ENCODE assay signal across 7 cellular contexts in the genomic region with DNA sequence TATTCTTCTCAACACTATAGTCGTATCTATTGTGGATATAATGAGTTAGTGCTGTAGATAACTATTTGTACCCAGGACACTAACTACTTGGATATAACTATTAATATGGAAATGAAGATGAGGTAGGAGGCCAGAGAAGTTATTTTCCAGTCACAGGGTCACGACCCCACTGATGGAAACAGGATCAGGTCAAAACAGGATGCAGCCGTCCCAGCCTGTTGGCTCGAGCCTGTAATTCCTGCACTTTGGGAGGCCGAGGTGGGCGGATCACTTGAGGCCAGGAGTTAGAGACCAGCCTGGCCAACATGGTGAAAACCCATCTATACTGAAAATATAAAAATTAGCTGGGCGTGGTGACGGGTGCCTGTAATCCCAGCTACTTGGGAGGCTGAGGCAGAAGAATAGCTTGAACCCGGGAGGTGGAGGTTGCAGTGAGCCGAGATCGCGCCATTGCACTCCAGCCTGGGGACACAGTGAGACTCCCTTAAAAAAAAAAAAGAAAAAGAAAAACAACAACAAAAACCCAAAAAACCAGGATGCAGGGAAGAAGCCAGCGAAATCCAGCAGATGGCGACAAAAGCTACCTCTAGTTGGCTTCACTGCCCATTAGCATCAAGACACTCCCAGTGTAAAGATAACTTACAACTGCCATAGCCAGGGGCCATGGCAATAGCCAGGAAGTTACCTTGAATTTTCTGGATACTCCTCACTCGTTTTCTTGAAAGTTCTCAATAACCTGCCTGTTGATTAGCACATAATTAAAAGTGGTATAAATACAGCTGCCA. TPM values are rescaled to one million over a fixed set of nuclear protein-coding genes. Genes with fewer than 3 reads are reported as not detected.
A peak's percentile ranks its signal among the peaks of the same experiment; 100 is the strongest.
DNase-seq lines count a peak whose midpoint lies in the region; ATAC-seq and TF ChIP-seq lines count a peak whose summit lies in the region.

No MANE protein-coding gene starts in this region.

- CTCF ChIA-PET in Panc1 (lab: Charles Lee): interaction anchor here (0.6 to 1.2 kb wide), 5 partner anchors 9 to 407 kb away, joined by 3 to 6 read pairs (median 3); partner anchors contain the start of gene UBE2A

- no peak overlapping the region for H3K27ac Mint-ChIP-seq in natural killer cell treated with Interleukin-12 subunit alpha and Interleukin-12 subunit beta and Interleukin-15 and Interleukin-18, amount 100 ng/mL, for 72 hours

- POLR2A ChIA-PET in Panc1 (lab: Charles Lee): interaction anchor here (0.7 kb wide), 1 partner anchor 632 kb away, joined by 3 read pairs; no protein-coding TSS in a partner anchor

- H3K27me3 Mint-ChIP-seq in natural killer cell treated with Interleukin-12 subunit alpha and Interleukin-12 subunit beta and Interleukin-15 and Interleukin-18, amount 100 ng/mL, for 72 hours: peaks cover 21 to 28% of the 10 kb centered on the region in 2 donors

- no peaks in the 10 kb centered on the region for H3K36me3 ChIP-seq in Panc1 (ENCODE audit: control insufficient read depth, insufficient read depth, low read length)

- no peaks in the 10 kb centered on the region for H3K36me3 Mint-ChIP-seq in natural killer cell treated with Interleukin-12 subunit alpha and Interleukin-12 subunit beta and Interleukin-15 and Interleukin-18, amount 100 ng/mL, for 72 hours

- no peaks in the 10 kb centered on the region for H3K4me1 Mint-ChIP-seq in natural killer cell treated with Interleukin-12 subunit alpha and Interleukin-12 subunit beta and Interleukin-15 and Interleukin-18, amount 100 ng/mL, for 72 hours (ENCODE audit: low read depth in 2 of 2)

- DNase-seq in EH (ENCODE audit: low read depth) (peak; percentile 24), HFF-Myc (ENCODE audit: extremely low read depth, low read depth) (peak; percentile 4), Panc1 (ENCODE audit: low read depth, low spot score) (peak; percentile 25), foreskin keratinocyte (peak in 1 of 2 donors; percentile 23), NCI-H128 (lab: John Stamatoyannopoulos, UW; ENCODE audit: unreplicated experiment) (no peak)
- DNase-seq in natural killer cell treated with Interleukin-12 subunit alpha and Interleukin-12 subunit beta and Interleukin-15 and Interleukin-18, amount 100 ng/mL, for 72 hours (ENCODE audit: low spot score): no peak

- ATAC-seq in Panc1 (peak; percentile 76; the same call in 1 of the 2 replicates), foreskin keratinocyte (peak; percentile 54), GM19324 (IDR thresholded peaks at IDR 0.05; ENCODE audit: low FRiP score, unreplicated experiment) (no peak)
- no peak for ATAC-seq in natural killer cell treated with Interleukin-12 subunit alpha and Interleukin-12 subunit beta and Interleukin-15 and Interleukin-18, amount 100 ng/mL, for 72 hours

- peak; percentile 58 for TF ChIP-seq CTCF in HFF-Myc (IDR thresholded peaks at IDR 0.05; ENCODE audit: low read depth, low read length, missing control alignments)
- TF ChIP-seq CTCF in Panc1 (IDR thresholded peaks at IDR 0.05): peak; percentile 88
- peak; percentile 62 for TF ChIP-seq CTCF in foreskin keratinocyte (conservative IDR thresholded peaks at IDR 0.05)

- H3K4me1 ChIP-seq in Panc1 (ENCODE audit: control insufficient read depth, insufficient read depth, low read length) (0 out of 2 replicates have a peak, but pooled peaks cover 3% of the 10 kb centered on the region), foreskin keratinocyte (no peaks in the 10 kb centered on the region)

- H3K4me3 ChIP-seq in HFF-Myc (replicated peaks; ENCODE audit: low read depth, low read length) (no peak overlapping the region), Panc1 (ENCODE audit: low read depth in 2 of 2, low read length in 2 of 2) (no peak overlapping the region)

- no peaks in the 10 kb centered on the region for H3K9me3 Mint-ChIP-seq in natural killer cell treated with Interleukin-12 subunit alpha and Interleukin-12 subunit beta and Interleukin-15 and Interleukin-18, amount 100 ng/mL, for 72 hours

- no peak overlapping the region for H3K4me3 Mint-ChIP-seq in natural killer cell treated with Interleukin-12 subunit alpha and Interleukin-12 subunit beta and Interleukin-15 and Interleukin-18, amount 100 ng/mL, for 72 hours

- intact Hi-C loops in Panc1 (cut with micrococcal nuclease; ENCODE audit: unreplicated experiment): no loop called here

- H3K27me3 ChIP-seq in Panc1 (ENCODE audit: control insufficient read depth, insufficient read depth, low read length) (peaks cover 4% of the 10 kb centered on the region), foreskin keratinocyte (peaks cover 8% of the 10 kb centered on the region)

- no TSS peak for BruUV-seq in Panc1 (replicated peaks; lab: Mats Ljungman, UMichigan)

- H3K9me3 ChIP-seq in Panc1 (ENCODE audit: control insufficient read depth, insufficient read depth, low read depth, low read length): no peaks in the 10 kb centered on the region

- in situ Hi-C loops in Panc1 (cut with HindIII; ENCODE audit: low pct_unique_long_range_greater_than_20kb, low sequenced_read_pairs): no loop called here

- H3K27ac ChIP-seq in Panc1 (ENCODE audit: low read length): no peak overlapping the region
- H3K27ac ChIP-seq in foreskin keratinocyte: no peak overlapping the region

RNA-seq across cellular contexts. Expression of gene NKAP, which starts 37.9 kb away (rescaled TPM):
- 13.6 TPM for total RNA-seq in Panc1 (2021; ENCODE audit: unreplicated experiment)
- 8.2 TPM for polyA plus RNA-seq in Panc1 (2012; ENCODE audit: insufficient read length)
- 5.2 and 5.3 TPM in 2 replicates for total RNA-seq in foreskin keratinocyte
- 8.0 and 8.9 TPM in 2 replicates for polyA plus RNA-seq in foreskin keratinocyte
- total RNA-seq in natural killer cell treated with Interleukin-12 subunit alpha and Interleukin-12 subunit beta and Interleukin-15 and Interleukin-18, amount 100 ng/mL, for 72 hours: 1 to 10 TPM; 7.3 to 8.7 TPM

Comparison
In these comparisons a context has a peak if more than half of its experiments do, and no peak if none do; other contexts are left out.
1. DNase-seq: peak in EH (single experiment), HFF-Myc (single experiment) and Panc1 (single experiment); none in NCI-H128 (single experiment) and natural killer cell treated with Interleukin-12 subunit alpha and Interleukin-12 subunit beta and Interleukin-15 and Interleukin-18, amount 100 ng/mL, for 72 hours (single experiment).
2. ATAC-seq: peak in Panc1 (single experiment) and foreskin keratinocyte (single experiment); none in GM19324 (single experiment) and natural killer cell treated with Interleukin-12 subunit alpha and Interleukin-12 subunit beta and Interleukin-15 and Interleukin-18, amount 100 ng/mL, for 72 hours (0 of 2).
3. Peak in every context shown above with its lines, with median percentiles within 50 percentile points of each other: CTCF ChIP-seq.